ENCODE assay signal across 19 cellular contexts in genomic region chr18:2538844-2539243, GRCh38. TPM values are rescaled to one million over a fixed set of nuclear protein-coding genes. Genes with fewer than 3 reads are reported as not detected.
DNase-seq lines count a peak whose midpoint lies in the region; ATAC-seq and TF ChIP-seq lines count a peak whose summit lies in the region.
"Had no signal": no experiment of that assay in that cellular context is flagged by ENCODE, and none has a peak within 500 bp of the region (broad histone marks: within the 10 kb centered on the region; RNA-seq: fewer than 3 reads in every experiment).

No MANE protein-coding gene starts in this region.

- H3K9me3 ChIP-seq in HUES6 (ENCODE audit: control insufficient read depth, insufficient read depth, low read depth, low read length) = no peaks in the 10 kb centered on the region
- H3K9me3 ChIP-seq in PC-3 (ENCODE audit: low read length) = no peaks in the 10 kb centered on the region
- H3K9me3 ChIP-seq in thyroid gland = no peaks in the 10 kb centered on the region

- no peak for TF ChIP-seq POLR2A in thyroid gland (IDR thresholded peaks at IDR 0.05)

- H3K27me3 ChIP-seq in BJ (ENCODE audit: control insufficient read depth, insufficient read depth, low read length) (no peaks in the 10 kb centered on the region), HUES6 (ENCODE audit: control insufficient read depth, insufficient read depth, low read length) (no peaks in the 10 kb centered on the region), PC-3 (ENCODE audit: low read length) (no peaks in the 10 kb centered on the region), thyroid gland (no peaks in the 10 kb centered on the region)

- H3K4me2 ChIP-seq in PC-3 (ENCODE audit: low read length) = no peak overlapping the region

- H3K9me2 ChIP-seq in PC-3 (replicated peaks; ENCODE audit: low read length) = no peaks in the 10 kb centered on the region

- peak; percentile 67 for ATAC-seq in PC-3
- ATAC-seq: right cardiac atrium; stimulated activated naive CD8-positive, alpha-beta T cell treated with anti-CD3 and anti-CD28 coated beads, Interleukin-15, amount 100 ng/mL, for 72 hours had no signal

- H3K79me2 ChIP-seq in PC-3 (ENCODE audit: low read length) = no peaks in the 10 kb centered on the region

- H3K4me1 ChIP-seq in HUES6 (ENCODE audit: control insufficient read depth, insufficient read depth, low read length) (peaks cover 5% of the 10 kb centered on the region; the same call in 1 of the 2 replicates), PC-3 (ENCODE audit: insufficient read depth, low read length) (peaks cover 16% of the 10 kb centered on the region; the same call in 1 of the 2 replicates), thyroid gland (no peaks in the 10 kb centered on the region)

- no peak overlapping the region for H3K9ac ChIP-seq in HUES6 (ENCODE audit: low read length)
- no peak overlapping the region for H3K9ac ChIP-seq in PC-3 (ENCODE audit: low read length)

- intact Hi-C loops in PC-3 (cut with micrococcal nuclease) = loop anchor here (5.0 kb wide), 1 partner anchor 57 kb away; no protein-coding TSS in a partner anchor
- intact Hi-C loops in thyroid gland (cut with DNase I) = no loop called here
- intact Hi-C loops in head of caudate nucleus (cut with DNase I) = loop anchor here (10.0 kb wide), 1 partner anchor 434 kb away; no protein-coding TSS in a partner anchor

- 68 to 82% methylated on average over 1 of the region's 1 CpG for WGBS in thyroid gland, 2 donors

- H4K20me1 ChIP-seq in PC-3 (ENCODE audit: low read length) = no peaks in the 10 kb centered on the region

- POLR2A ChIA-PET in BJ (lab: Charles Lee) = interaction anchor here (0.5 kb wide), 1 partner anchor 96 kb away, joined by 3 read pairs; no protein-coding TSS in a partner anchor
- POLR2A ChIA-PET in PC-3 (lab: Charles Lee; ENCODE audit: unreplicated experiment) = no interaction called here
- POLR2A ChIA-PET in RWPE1 (lab: Yijun Ruan, JAX; ENCODE audit: low non-redundant PET) = no interaction called here
- POLR2A ChIA-PET in HEK293T (lab: Yijun Ruan, JAX) = no interaction called here

- no peak overlapping the region for H3K4me3 ChIP-seq in BJ (ENCODE audit: low read depth, low read length)
- no peak overlapping the region for H3K4me3 ChIP-seq in HUES6 (ENCODE audit: low read depth, low read length)
- H3K4me3 ChIP-seq in PC-3 (ENCODE audit: low read length) = no peak overlapping the region
- H3K4me3 ChIP-seq in thyroid gland (replicated peaks in 1 of 3) = no peak overlapping the region
- H3K4me3 ChIP-seq: coronary artery had no signal

- H2AFZ ChIP-seq in PC-3 (ENCODE audit: low read length) = peak overlapping the region; percentile 33; the same call in 1 of the 2 replicates

- no peaks in the 10 kb centered on the region for H3F3A ChIP-seq in PC-3 (ENCODE audit: low read length, unreplicated experiment)

- TF ChIP-seq CTCF in BJ (IDR thresholded peaks at IDR 0.05; ENCODE audit: insufficient read depth, low read depth, low read length) (no peak), PC-3 (conservative IDR thresholded peaks at IDR 0.05; ENCODE audit: low read depth, low read length) (no peak), RWPE1 (conservative IDR thresholded peaks at IDR 0.05; ENCODE audit: low read depth) (no peak), thyroid gland (IDR thresholded peaks at IDR 0.05) (no peak)

- BruUV-seq in PC-3 (replicated peaks; lab: Mats Ljungman, UMichigan) = no TSS peak

- DNase-seq in BJ (ENCODE audit: low read depth) (peak; percentile 81), PC-3 (no peak), iris pigment epithelial cell (ENCODE audit: low read depth) (peak; percentile 69), RWPE1 (ENCODE audit: low spot score) (no peak), HEK293T (ENCODE audit: extremely low spot score) (no peak), thyroid gland (no peak), head of caudate nucleus (no peak)
- DNase-seq: activated CD4-positive, alpha-beta T cell treated with anti-CD3 and anti-CD28 coated beads, Interleukin-2, amount 10 ng/mL, durations not matched to agents 24 days and 14 days; activated naive CD4-positive, alpha-beta T cell treated with Interleukin-2 at 50 U/mL for 16 hours; COR-L47; erythroblast; GF-D8; H9; kidney; NCI-H2081; right cardiac atrium; stimulated activated naive CD8-positive, alpha-beta T cell treated with anti-CD3 and anti-CD28 coated beads, Interleukin-15, amount 100 ng/mL, for 72 hours had no signal

- no peaks in the 10 kb centered on the region for H3K36me3 ChIP-seq in BJ (ENCODE audit: control insufficient read depth, insufficient read depth, low read length)
- H3K36me3 ChIP-seq in HUES6 (ENCODE audit: control insufficient read depth, insufficient read depth, low read length) = no peaks in the 10 kb centered on the region
- no peaks in the 10 kb centered on the region for H3K36me3 ChIP-seq in PC-3 (ENCODE audit: low read depth, low read length)
- no peaks in the 10 kb centered on the region for H3K36me3 ChIP-seq in thyroid gland

- H3K27ac ChIP-seq in HUES6 (ENCODE audit: low read depth, low read length) (0 out of 2 replicates have a peak overlapping the region, but pooled peaks have one; percentile 11), PC-3 (ENCODE audit: low read length) (no peak overlapping the region), RWPE1 (no peak overlapping the region), thyroid gland (no peak overlapping the region)
- H3K27ac ChIP-seq: coronary artery had no signal

- CTCF ChIA-PET in BJ (lab: Yijun Ruan, JAX) (interaction anchor here (1.3 kb wide), 1 partner anchor 432 kb away, joined by 5 read pairs; no protein-coding TSS in a partner anchor), PC-3 (lab: Charles Lee) (no interaction called here), RWPE1 (lab: Yijun Ruan, JAX) (no interaction called here), HEK293T (lab: Yijun Ruan, JAX) (no interaction called here)

TF ChIP-seq in HEK293T, 16 proteins besides CTCF, POLR2A, EP300 and RAD21:
- TF ChIP-seq TARDBP (IDR thresholded peaks at IDR 0.05) (no peak), FOXM1 (IDR thresholded peaks at IDR 0.05; ENCODE audit: borderline replicate concordance) (no peak), NFRKB (IDR thresholded peaks at IDR 0.05) (no peak), BHLHE40 (IDR thresholded peaks at IDR 0.05; ENCODE audit: borderline replicate concordance) (no peak), SUZ12 (IDR thresholded peaks at IDR 0.05) (no peak), SP1 (IDR thresholded peaks at IDR 0.05) (no peak), FOXK2 (IDR thresholded peaks at IDR 0.05) (no peak), CTBP1 (IDR thresholded peaks at IDR 0.05; ENCODE audit: borderline replicate concordance) (no peak), PKNOX1 (IDR thresholded peaks at IDR 0.05) (no peak), ARNT (IDR thresholded peaks at IDR 0.05) (no peak), L3MBTL2 (conservative IDR thresholded peaks at IDR 0.05) (no peak), LEF1 (IDR thresholded peaks at IDR 0.05; ENCODE audit: borderline replicate concordance) (no peak), ELF4 (IDR thresholded peaks at IDR 0.05) (no peak), HDGF (IDR thresholded peaks at IDR 0.05; ENCODE audit: borderline replicate concordance) (no peak), ZNF384 (IDR thresholded peaks at IDR 0.05) (no peak), FOXA1 (IDR thresholded peaks at IDR 0.05) (no peak)
TF ChIP-seq in HEK293T: peak in this region for 0.

RNA-seq across cellular contexts. Expression of gene METTL4, which starts 32.5 kb away (rescaled TPM):
- polyA plus RNA-seq in BJ (2011; rRNA removed) = 6.8 and 13.4 TPM in 2 replicates
- polyA minus RNA-seq in BJ (2011; rRNA and poly(A)+ RNA removed) = 5.4 and 6.6 TPM in 2 replicates
- total RNA-seq in PC-3 (2014; rRNA removed) (7.5 and 8.6 TPM in 2 replicates), thyroid gland (10 to 100 TPM in 3 of 4 donors, 1 to 10 TPM in 1; 9.9 to 21.8 (median 16.5) TPM)

RNA-seq across cellular contexts. Expression of gene NDC80, which starts 32.5 kb away (rescaled TPM):
- 18.1 and 24.0 TPM in 2 replicates for polyA plus RNA-seq in BJ (2011; rRNA removed)
- 9.8 and 11.6 TPM in 2 replicates for polyA minus RNA-seq in BJ (2011; rRNA and poly(A)+ RNA removed)
- total RNA-seq in PC-3 (2014; rRNA removed) (26.0 and 53.4 TPM in 2 replicates), thyroid gland (1 to 10 TPM in 1 of 4 donors, under 1 TPM in 2, not detected in 1; 0.33 to 1.4 (median 0.81) TPM)

Comparison
In these comparisons a context has a peak if more than half of its experiments do, and no peak if none do; other contexts are left out.
1. DNase-seq: peak in BJ (single experiment) and iris pigment epithelial cell (single experiment); none in PC-3 (single experiment), RWPE1 (single experiment), HEK293T (single experiment), thyroid gland (0 of 2) and head of caudate nucleus (0 of 42).
2. RNA of gene NDC80, which starts 32.5 kb away (total RNA-seq): 26.0 to 53.4 TPM in PC-3; 0.33 to 1.4 TPM in thyroid gland; every median in the first group is over 10 times any median in the second.